ENCODE assay signal across 1 cellular context in genomic region chr5:134527156-134527960, GRCh38.
TF ChIP-seq lines count a peak whose summit lies in the region.

No MANE protein-coding gene starts in this region.

TF ChIP-seq in SK-N-SH, 30 proteins besides CTCF, POLR2A, EP300 and RAD21 (continued from another document):
- TF ChIP-seq POLR2AphosphoS5 (IDR thresholded peaks at IDR 0.05; ENCODE audit: low read depth, low read length) (peak; percentile 57), TCF12 (IDR thresholded peaks at IDR 0.05) (0 out of 2 replicates have a peak, but pooled peaks have one; percentile 4), CHD2 (IDR thresholded peaks at IDR 0.05; ENCODE audit: low read length, partially characterized antibody) (peak; percentile 15), PBX3 (IDR thresholded peaks at IDR 0.05) (no peak), YY1 (IDR thresholded peaks at IDR 0.05; ENCODE audit: low read depth) (0 out of 2 replicates have a peak, but pooled peaks have one; percentile 23), SIN3A (IDR thresholded peaks at IDR 0.05; ENCODE audit: borderline replicate concordance, low read depth, low read length) (peak; percentile 34; the same call in 1 of the 2 replicates), NRF1 (IDR thresholded peaks at IDR 0.05; ENCODE audit: low read depth, low read length) (peak; percentile 59), TAF1 (IDR thresholded peaks at IDR 0.05; ENCODE audit: borderline replicate concordance, low read depth, low read length) (no peak), RXRA (IDR thresholded peaks at IDR 0.05; ENCODE audit: borderline replicate concordance, low read depth) (peak; percentile 12; the same call in 1 of the 2 replicates), SMC3 (IDR thresholded peaks at IDR 0.05; ENCODE audit: low read depth, low read length) (peak; percentile 44), MXI1 (IDR thresholded peaks at IDR 0.05; ENCODE audit: low read depth, low read length) (peak; percentile 26; the same call in 1 of the 2 replicates), FOSL2 (IDR thresholded peaks at IDR 0.05; ENCODE audit: borderline replicate concordance, low read depth) (no peak)
